Comparison of ENCODE assay signal across 15 cellular contexts in the genomic region with DNA sequence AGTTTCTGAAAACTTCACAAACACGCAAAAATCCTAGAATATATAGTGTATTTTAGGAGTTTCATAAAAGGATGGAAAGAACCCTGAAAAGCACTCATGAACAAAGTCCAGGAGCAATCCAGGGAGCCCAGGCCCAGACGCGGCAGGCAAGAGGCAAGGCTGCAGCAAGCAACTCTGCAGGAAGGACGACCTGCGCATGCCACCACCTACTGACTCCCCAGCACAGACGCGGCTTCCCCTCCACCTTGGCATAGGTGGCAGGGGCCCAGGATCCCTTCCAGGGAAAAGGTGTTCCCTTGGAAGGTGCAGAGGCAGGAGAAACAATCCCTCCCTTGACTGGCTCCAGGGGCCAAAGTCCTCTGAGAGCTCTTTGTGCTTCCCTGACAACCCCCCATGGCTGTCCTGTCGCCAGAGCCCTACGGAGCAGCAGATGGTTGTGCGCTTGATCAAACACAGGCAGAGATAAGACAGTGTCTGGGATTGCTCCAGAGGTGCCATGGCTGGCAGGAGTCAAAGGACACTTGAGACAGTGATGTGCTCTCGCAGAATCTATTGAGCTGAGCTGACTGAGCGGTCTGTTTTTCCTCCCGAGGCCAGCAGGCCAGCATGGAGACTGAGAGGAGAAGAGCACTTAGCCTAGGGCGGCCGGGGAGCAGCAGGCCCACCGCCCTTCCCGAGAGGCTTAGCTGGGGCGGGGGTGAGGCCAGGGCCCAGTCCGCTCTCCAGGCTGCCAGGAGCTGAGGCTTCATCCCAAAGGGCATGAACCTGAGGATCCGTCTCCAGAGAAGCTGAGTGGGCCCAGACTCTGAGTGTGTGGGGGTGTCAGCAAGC. TPM values are rescaled to one million over a fixed set of nuclear protein-coding genes. Genes with fewer than 3 reads are reported as not detected.
DNase-seq lines count a peak whose midpoint lies in the region; ATAC-seq, FAIRE-seq and TF ChIP-seq lines count a peak whose summit lies in the region.
"Had no signal": no experiment of that assay in that cellular context is flagged by ENCODE, and none has a peak within 500 bp of the region (broad histone marks: within the 10 kb centered on the region; RNA-seq: fewer than 3 reads in every experiment).

No MANE protein-coding gene starts in this region.

- peak; percentile 67 for DNase-seq in DMS53 (lab: John Stamatoyannopoulos, UW)
- peak; percentile 46 for DNase-seq in NCI-H1694 (lab: John Stamatoyannopoulos, UW)
- peak; percentile 67 for DNase-seq in colonic mucosa
- peak; percentile 85 for DNase-seq in HepG2 (ENCODE audit: low spot score)
- no peak for DNase-seq in activated CD8-positive, alpha-beta memory T cell treated with anti-CD3 and anti-CD28 coated beads, Interleukin-2, amount 50 U/mL, for 4 hours
- DNase-seq in nephron progenitor cell, result no peak
- no peak for DNase-seq in NCI-H2227 (lab: John Stamatoyannopoulos, UW; ENCODE audit: unreplicated experiment)
- DNase-seq: activated CD4-positive, alpha-beta T cell treated with anti-CD3 and anti-CD28 coated beads for 4 hours; AML-193; foreskin keratinocyte; natural killer cell had no signal

- no peaks in the 10 kb centered on the region for H3K9me3 ChIP-seq in colonic mucosa
- H3K9me3 ChIP-seq in HepG2 (ENCODE audit: low read length), result no peaks in the 10 kb centered on the region

- no peaks in the 10 kb centered on the region for H3K27me3 ChIP-seq in colonic mucosa
- peaks cover 0 to 12% of the 10 kb centered on the region in 2 experiments; a peak in 4 of 5 replicates for H3K27me3 ChIP-seq in HepG2 (ENCODE audit: control insufficient read depth in 1 of 2, insufficient read depth in 2 of 2, low read length in 2 of 2)

- H3K9ac ChIP-seq in colonic mucosa (ENCODE audit: low read depth in 2 of 2, low read length in 2 of 2) (no peak overlapping the region), HepG2 (ENCODE audit: insufficient read depth, low read depth, low read length) (no peak overlapping the region)

- peak overlapping the region; percentile 65 for H3K4me2 ChIP-seq in HepG2 (ENCODE audit: low read depth, low read length)

- POLR2A ChIA-PET in HepG2 (lab: Yijun Ruan, JAX), result no interaction called here

- 2% methylated on average over 13 of the region's 20 CpGs for WGBS in HepG2 (ENCODE audit: low lambda C conversion rate)

- TF ChIP-seq RAD21 in HepG2 (CRISPR knock-in tag; IDR thresholded peaks at IDR 0.05), result no peak

- H3K4me3 ChIP-seq in colonic mucosa, result no peak overlapping the region
- peak overlapping the region in 1 of 3 experiments; percentile 51; a peak in 2 of 6 replicates for H3K4me3 ChIP-seq in HepG2 (replicated peaks in 1 of 3; ENCODE audit: insufficient read depth in 1 of 3, low read depth in 2 of 3, low read length in 3 of 3)
- H3K4me3 ChIP-seq: dorsolateral prefrontal cortex had no signal

- BruUV-seq in HepG2 (replicated peaks; lab: Mats Ljungman, UMichigan), result no TSS peak

- peaks cover 6% of the 10 kb centered on the region for H3K9me3 Mint-ChIP-seq in nephron progenitor cell
- H3K9me3 Mint-ChIP-seq: natural killer cell had no signal

- no peaks in the 10 kb centered on the region for H3K4me1 ChIP-seq in colonic mucosa
- H3K4me1 ChIP-seq in HepG2 (ENCODE audit: insufficient read depth, low read length), result peaks cover 21% of the 10 kb centered on the region
- H3K4me1 ChIP-seq: foreskin keratinocyte had no signal

- intact Hi-C loops in colonic mucosa (cut with DNase I) (no loop called here), HepG2 (cut with micrococcal nuclease; ENCODE audit: unreplicated experiment) (no loop called here)

- no peaks in the 10 kb centered on the region for H3K36me3 Mint-ChIP-seq in nephron progenitor cell (ENCODE audit: low read depth)
- H3K36me3 Mint-ChIP-seq: natural killer cell had no signal

- FAIRE-seq in HepG2 (lab: Jason Lieb, UNC), result peak; percentile 74
- FAIRE-seq: astrocyte had no signal

- TF ChIP-seq CTCF in colonic mucosa (IDR thresholded peaks at IDR 0.05) (no peak), HepG2 (CRISPR knock-in tag; IDR thresholded peaks at IDR 0.05) (no peak; the same call in 1 of the 2 replicates), nephron progenitor cell (IDR thresholded peaks at IDR 0.05) (no peak)

- no peak overlapping the region for H3K4me3 Mint-ChIP-seq in nephron progenitor cell
- H3K4me3 Mint-ChIP-seq: natural killer cell had no signal

- TF ChIP-seq EP300 in HepG2 (IDR thresholded peaks at IDR 0.05; ENCODE audit: low read depth in 2 of 2, low read length in 2 of 2), result peak in 1 of 2 experiments; percentile 82; a peak in 1 of 4 replicates
- TF ChIP-seq EP300 in HepG2 (CRISPR knock-in tag; IDR thresholded peaks at IDR 0.05; ENCODE audit: borderline replicate concordance), result peak; percentile 69; the same call in 1 of the 2 replicates

- H3K4me1 Mint-ChIP-seq in nephron progenitor cell, result peaks cover 14% of the 10 kb centered on the region
- H3K4me1 Mint-ChIP-seq: natural killer cell had no signal

- CTCF ChIA-PET in HepG2 (lab: Yijun Ruan, JAX; ENCODE audit: low intra/inter-chr PET ratio, low total read pairs), result no interaction called here

- H3K27ac ChIP-seq in colonic mucosa, result no peak overlapping the region
- no peak overlapping the region for H3K27ac ChIP-seq in HepG2 (ENCODE audit: extremely low read length, insufficient read depth, low read length)
- H3K27ac ChIP-seq: dorsolateral prefrontal cortex, foreskin keratinocyte had no signal

- H3K36me3 ChIP-seq in colonic mucosa (no peaks in the 10 kb centered on the region), HepG2 (replicated peaks in 1 of 2; ENCODE audit: control insufficient read depth in 1 of 2, insufficient read depth in 2 of 2, low read length in 2 of 2) (no peaks in the 10 kb centered on the region)

- no peak for TF ChIP-seq POLR2A in HepG2 (IDR thresholded peaks at IDR 0.05; ENCODE audit: insufficient read depth in 1 of 2, low read depth in 2 of 2, low read length in 2 of 2)

- no peaks in the 10 kb centered on the region for H4K20me1 ChIP-seq in HepG2 (ENCODE audit: insufficient read depth, low read length)

- no peaks in the 10 kb centered on the region for H3K79me2 ChIP-seq in HepG2 (ENCODE audit: insufficient read depth, low read length)

- no peak overlapping the region for H2AFZ ChIP-seq in HepG2 (ENCODE audit: low read length)

- in situ Hi-C loops in HepG2 (cut with HindIII; ENCODE audit: extremely low pct_ligation_motif_present, low pct_unique_long_range_greater_than_20kb), result no loop called here

- ATAC-seq in HepG2 (peak; percentile 99), GM21367 (IDR thresholded peaks at IDR 0.05; ENCODE audit: unreplicated experiment) (no peak)
- ATAC-seq: foreskin keratinocyte, natural killer cell had no signal

- peaks cover 12% of the 10 kb centered on the region for H3K27me3 Mint-ChIP-seq in nephron progenitor cell (ENCODE audit: low read depth, poor library complexity)

- no peak overlapping the region for H3K27ac Mint-ChIP-seq in nephron progenitor cell
- H3K27ac Mint-ChIP-seq: natural killer cell had no signal

TF ChIP-seq in HepG2, 621 proteins besides CTCF, POLR2A, EP300 and RAD21 (continues in another document):
- peak; percentile 68; the same call in 1 of the 2 replicates for TF ChIP-seq ZNF124 (CRISPR knock-in tag; IDR thresholded peaks at IDR 0.05)

RNA-seq across cellular contexts. Expression of gene AMER3, which starts 10.8 kb away (rescaled TPM):
- total RNA-seq in colonic mucosa (under 1 TPM; 0.27 to 0.56 TPM), HepG2 (2016; rRNA removed; fragmentation: Illumina TruSeq; extraction: Trizol) (not detected in 2 replicates)
- total RNA-seq in HepG2 (2016; cell fraction: cytosol; rRNA removed; fragmentation: Illumina TruSeq; extraction: Trizol; ENCODE audit: low read depth), result not detected in 2 replicates
- not detected in 2 replicates for total RNA-seq in HepG2 (2016; cell fraction: insoluble cytoplasmic fraction; rRNA removed; fragmentation: Illumina TruSeq; extraction: Trizol)
- total RNA-seq in HepG2 (2016; cell fraction: membrane; rRNA removed; fragmentation: Illumina TruSeq; extraction: Trizol), result not detected in 2 replicates
- not detected in 2 replicates for total RNA-seq in HepG2 (2016; cell fraction: nucleus; rRNA removed; fragmentation: Illumina TruSeq; extraction: Trizol)
- not detected in 2 replicates for polyA plus RNA-seq in HepG2 (2011; rRNA removed)
- polyA plus RNA-seq in HepG2 (2011; cell fraction: cytosol; rRNA removed), result not detected in 2 replicates
- not detected in 2 replicates for polyA plus RNA-seq in HepG2 (2011; cell fraction: nucleus; rRNA removed)
- polyA plus RNA-seq in HepG2 (2012), result not detected in 2 replicates
- polyA plus RNA-seq in HepG2 (2016; cell fraction: cytosol; fragmentation: Illumina TruSeq; extraction: Trizol; ENCODE audit: low read depth), result not detected in 2 replicates
- polyA plus RNA-seq in HepG2 (2016; cell fraction: insoluble cytoplasmic fraction; fragmentation: Illumina TruSeq; extraction: Trizol; ENCODE audit: low read depth), result not detected in 2 replicates
- not detected in 2 replicates for polyA plus RNA-seq in HepG2 (2016; cell fraction: membrane; fragmentation: Illumina TruSeq; extraction: Trizol; ENCODE audit: low read depth)
- polyA plus RNA-seq in HepG2 (2016; cell fraction: nucleus; fragmentation: Illumina TruSeq; extraction: Trizol; ENCODE audit: insufficient read depth, low read depth), result not detected in 2 replicates
- not detected in 2 replicates for polyA minus RNA-seq in HepG2 (2011; rRNA and poly(A)+ RNA removed; ENCODE audit: low replicate concordance)
- polyA minus RNA-seq in HepG2 (2011; cell fraction: cytosol; rRNA and poly(A)+ RNA removed), result not detected in 2 replicates
- not detected in 2 replicates for polyA minus RNA-seq in HepG2 (2011; cell fraction: nucleus; rRNA and poly(A)+ RNA removed)
- total RNA-seq: astrocyte, foreskin keratinocyte, kidney epithelial cell, natural killer cell had no signal
- polyA plus RNA-seq: foreskin keratinocyte had no signal

RNA-seq across cellular contexts. Expression of gene GPR148, which starts 15.6 kb away (rescaled TPM):
- total RNA-seq in colonic mucosa (not detected), HepG2 (2016; rRNA removed; fragmentation: Illumina TruSeq; extraction: Trizol) (not detected in 2 replicates)
- total RNA-seq in HepG2 (2016; cell fraction: cytosol; rRNA removed; fragmentation: Illumina TruSeq; extraction: Trizol; ENCODE audit: low read depth), result not detected in 2 replicates
- total RNA-seq in HepG2 (2016; cell fraction: insoluble cytoplasmic fraction; rRNA removed; fragmentation: Illumina TruSeq; extraction: Trizol), result not detected in 2 replicates
- not detected in 2 replicates for total RNA-seq in HepG2 (2016; cell fraction: membrane; rRNA removed; fragmentation: Illumina TruSeq; extraction: Trizol)
- total RNA-seq in HepG2 (2016; cell fraction: nucleus; rRNA removed; fragmentation: Illumina TruSeq; extraction: Trizol), result not detected in 2 replicates
- polyA plus RNA-seq in HepG2 (2011; rRNA removed), result not detected in 2 replicates
- not detected in 2 replicates for polyA plus RNA-seq in HepG2 (2011; cell fraction: cytosol; rRNA removed)
- not detected in 2 replicates for polyA plus RNA-seq in HepG2 (2011; cell fraction: nucleus; rRNA removed)
- polyA plus RNA-seq in HepG2 (2012), result not detected in 2 replicates
- polyA plus RNA-seq in HepG2 (2016; cell fraction: cytosol; fragmentation: Illumina TruSeq; extraction: Trizol; ENCODE audit: low read depth), result not detected in 2 replicates
- not detected in 2 replicates for polyA plus RNA-seq in HepG2 (2016; cell fraction: insoluble cytoplasmic fraction; fragmentation: Illumina TruSeq; extraction: Trizol; ENCODE audit: low read depth)
- polyA plus RNA-seq in HepG2 (2016; cell fraction: membrane; fragmentation: Illumina TruSeq; extraction: Trizol; ENCODE audit: low read depth), result not detected in 2 replicates
- not detected in 2 replicates for polyA plus RNA-seq in HepG2 (2016; cell fraction: nucleus; fragmentation: Illumina TruSeq; extraction: Trizol; ENCODE audit: insufficient read depth, low read depth)
- polyA minus RNA-seq in HepG2 (2011; rRNA and poly(A)+ RNA removed; ENCODE audit: low replicate concordance), result not detected in 2 replicates
- not detected in 2 replicates for polyA minus RNA-seq in HepG2 (2011; cell fraction: cytosol; rRNA and poly(A)+ RNA removed)
- polyA minus RNA-seq in HepG2 (2011; cell fraction: nucleus; rRNA and poly(A)+ RNA removed), result not detected in 2 replicates
- total RNA-seq: astrocyte, foreskin keratinocyte, kidney epithelial cell, natural killer cell had no signal
- polyA plus RNA-seq: foreskin keratinocyte had no signal

Comparison
In these comparisons a context has a peak if more than half of its experiments do, and no peak if none do; other contexts are left out.
1. DNase-seq: peak in DMS53 (single experiment), NCI-H1694 (single experiment), colonic mucosa (single experiment) and HepG2 (single experiment); none in activated CD8-positive, alpha-beta memory T cell treated with anti-CD3 and anti-CD28 coated beads, Interleukin-2, amount 50 U/mL, for 4 hours (single experiment), nephron progenitor cell (single experiment) and NCI-H2227 (single experiment).